27 cellular contexts compared by ENCODE assay signal in the genomic region with DNA sequence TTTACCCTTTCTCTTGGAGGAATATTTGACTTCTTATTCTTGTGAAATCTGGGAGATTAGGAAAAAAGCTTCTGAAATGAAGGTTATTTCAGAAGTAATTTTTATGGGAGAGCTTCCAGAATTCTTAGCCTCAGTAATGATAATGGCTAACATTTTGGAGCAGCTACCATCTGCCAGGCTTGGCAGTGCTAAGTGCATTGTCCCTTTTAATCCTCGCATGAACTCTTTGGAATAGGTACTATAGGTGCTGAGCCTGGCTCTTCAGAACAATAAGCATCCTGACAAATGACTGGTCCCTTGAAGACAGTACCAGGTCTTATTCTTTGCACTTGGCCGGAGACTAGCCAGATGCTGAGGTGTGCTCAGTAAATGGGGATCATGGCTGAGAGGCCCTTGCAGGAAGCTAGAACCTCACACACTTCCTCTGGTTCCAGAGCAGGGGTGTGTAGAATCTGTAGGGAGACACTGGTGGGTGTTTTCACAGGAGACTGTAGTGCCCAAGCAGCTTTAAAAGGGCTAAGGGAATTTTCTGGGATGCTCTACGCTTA.
"Had no signal": no experiment of that assay in that cellular context is flagged by ENCODE, and none has a peak within 500 bp of the region (broad histone marks: within the 10 kb centered on the region; RNA-seq: fewer than 3 reads in every experiment).

No MANE protein-coding gene starts in this region.

- H3K9me3 Mint-ChIP-seq: activated CD4-positive, alpha-beta memory T cell treated with anti-CD3 and anti-CD28 coated beads, Interleukin-2, amount 10 ng/mL, durations not matched to agents 7 days and 5 days; activated CD4-positive, alpha-beta T cell treated with anti-CD3 and anti-CD28 coated beads, Interleukin-2, amount 10 ng/mL, durations not matched to agents 7 days and 5 days; activated naive CD4-positive, alpha-beta T cell treated with anti-CD3 and anti-CD28 coated beads, Interleukin-2, amount 10 ng/mL, durations not matched to agents 7 days and 5 days; activated naive CD4-positive, alpha-beta T cell treated with anti-CD3 and anti-CD28 coated beads, Interleukin-2, amount 50 U/mL, for 72 hours; activated naive CD8-positive, alpha-beta T cell treated with anti-CD3 and anti-CD28 coated beads, Interleukin-2, amount 10 ng/mL, durations not matched to agents 7 days and 5 days; activated T-cell treated with anti-CD3 and anti-CD28 coated beads, Interleukin-2, amount 50 U/mL, for 24 hours; activated T-cell treated with anti-CD3 and anti-CD28 coated beads, Interleukin-2, amount 50 U/mL, for 72 hours; brain; effector memory CD8-positive, alpha-beta T cell had no signal

- H3K27me3 Mint-ChIP-seq: activated CD4-positive, alpha-beta memory T cell treated with anti-CD3 and anti-CD28 coated beads, Interleukin-2, amount 10 ng/mL, durations not matched to agents 7 days and 5 days; activated CD4-positive, alpha-beta T cell treated with anti-CD3 and anti-CD28 coated beads, Interleukin-2, amount 10 ng/mL, durations not matched to agents 7 days and 5 days; activated naive CD4-positive, alpha-beta T cell treated with anti-CD3 and anti-CD28 coated beads, Interleukin-2, amount 10 ng/mL, durations not matched to agents 7 days and 5 days; activated naive CD8-positive, alpha-beta T cell treated with anti-CD3 and anti-CD28 coated beads, Interleukin-2, amount 10 ng/mL, durations not matched to agents 7 days and 5 days; activated T-cell treated with anti-CD3 and anti-CD28 coated beads, Interleukin-2, amount 50 U/mL, for 24 hours; brain; effector memory CD8-positive, alpha-beta T cell had no signal

- DNase-seq: activated CD4-positive, alpha-beta memory T cell treated with anti-CD3 and anti-CD28 coated beads, Interleukin-2, amount 10 ng/mL, durations not matched to agents 7 days and 5 days; activated CD4-positive, alpha-beta T cell treated with anti-CD3 and anti-CD28 coated beads for 1 hour; activated CD4-positive, alpha-beta T cell treated with anti-CD3 and anti-CD28 coated beads for 4 hours; activated CD4-positive, alpha-beta T cell treated with anti-CD3 and anti-CD28 coated beads, Interleukin-2, amount 10 ng/mL, durations not matched to agents 7 days and 5 days; activated CD4-positive, alpha-beta T cell treated with anti-CD3 and anti-CD28 coated beads, Interleukin-2, amount 50 U/mL, for 4 hours; activated CD4-positive, CD25-positive, alpha-beta regulatory T cell; activated CD8-positive, alpha-beta memory T cell treated with anti-CD3 and anti-CD28 coated beads, Interleukin-2, amount 50 U/mL, for 48 hours; activated gamma-delta T cell; activated naive CD4-positive, alpha-beta T cell; activated naive CD4-positive, alpha-beta T cell treated with anti-CD3 and anti-CD28 coated beads, Interleukin-2, amount 10 ng/mL, durations not matched to agents 7 days and 5 days; activated naive CD8-positive, alpha-beta T cell treated with anti-CD3 and anti-CD28 coated beads, Interleukin-2, amount 10 ng/mL, durations not matched to agents 7 days and 5 days; activated T-cell treated with anti-CD3 and anti-CD28 coated beads for 4 hours; activated T-cell treated with anti-CD3 and anti-CD28 coated beads, Interleukin-2, amount 50 U/mL, for 24 hours; activated T-cell treated with anti-CD3 and anti-CD28 coated beads, Interleukin-2, amount 50 U/mL, for 72 hours; central memory CD4-positive, alpha-beta T cell; cortex of kidney; dermis blood vessel endothelial cell; effector CD4-positive, alpha-beta T cell; effector memory CD8-positive, alpha-beta T cell; erythroblast; esophagus squamous epithelium; foreskin melanocyte; heart right ventricle; T-helper 2 cell had no signal

- ATAC-seq: activated naive CD4-positive, alpha-beta T cell treated with anti-CD3 and anti-CD28 coated beads, Interleukin-2, amount 50 U/mL, for 72 hours; activated T-cell treated with anti-CD3 and anti-CD28 coated beads, Interleukin-2, amount 50 U/mL, for 72 hours; effector memory CD8-positive, alpha-beta T cell; gastroesophageal sphincter; heart right ventricle had no signal

- H3K4me1 Mint-ChIP-seq: activated CD4-positive, alpha-beta memory T cell treated with anti-CD3 and anti-CD28 coated beads, Interleukin-2, amount 10 ng/mL, durations not matched to agents 7 days and 5 days had no signal

- H3K4me3 Mint-ChIP-seq: activated CD4-positive, alpha-beta memory T cell treated with anti-CD3 and anti-CD28 coated beads, Interleukin-2, amount 10 ng/mL, durations not matched to agents 7 days and 5 days; activated CD4-positive, alpha-beta T cell treated with anti-CD3 and anti-CD28 coated beads, Interleukin-2, amount 10 ng/mL, durations not matched to agents 7 days and 5 days; activated naive CD4-positive, alpha-beta T cell treated with anti-CD3 and anti-CD28 coated beads, Interleukin-2, amount 10 ng/mL, durations not matched to agents 7 days and 5 days; activated naive CD8-positive, alpha-beta T cell treated with anti-CD3 and anti-CD28 coated beads, Interleukin-2, amount 10 ng/mL, durations not matched to agents 7 days and 5 days; activated T-cell treated with anti-CD3 and anti-CD28 coated beads, Interleukin-2, amount 50 U/mL, for 24 hours; activated T-cell treated with anti-CD3 and anti-CD28 coated beads, Interleukin-2, amount 50 U/mL, for 72 hours; brain; effector memory CD8-positive, alpha-beta T cell had no signal

- H3K36me3 Mint-ChIP-seq: activated naive CD4-positive, alpha-beta T cell treated with anti-CD3 and anti-CD28 coated beads, Interleukin-2, amount 10 ng/mL, durations not matched to agents 7 days and 5 days; activated naive CD8-positive, alpha-beta T cell treated with anti-CD3 and anti-CD28 coated beads, Interleukin-2, amount 10 ng/mL, durations not matched to agents 7 days and 5 days had no signal

- H3K27ac Mint-ChIP-seq: activated CD4-positive, alpha-beta memory T cell treated with anti-CD3 and anti-CD28 coated beads, Interleukin-2, amount 10 ng/mL, durations not matched to agents 7 days and 5 days; activated CD4-positive, alpha-beta T cell treated with anti-CD3 and anti-CD28 coated beads, Interleukin-2, amount 10 ng/mL, durations not matched to agents 7 days and 5 days; activated naive CD4-positive, alpha-beta T cell treated with anti-CD3 and anti-CD28 coated beads, Interleukin-2, amount 10 ng/mL, durations not matched to agents 7 days and 5 days; activated naive CD8-positive, alpha-beta T cell treated with anti-CD3 and anti-CD28 coated beads, Interleukin-2, amount 10 ng/mL, durations not matched to agents 7 days and 5 days; activated T-cell treated with anti-CD3 and anti-CD28 coated beads, Interleukin-2, amount 50 U/mL, for 24 hours; activated T-cell treated with anti-CD3 and anti-CD28 coated beads, Interleukin-2, amount 50 U/mL, for 72 hours; brain; effector memory CD8-positive, alpha-beta T cell had no signal
